In the genomic region with DNA sequence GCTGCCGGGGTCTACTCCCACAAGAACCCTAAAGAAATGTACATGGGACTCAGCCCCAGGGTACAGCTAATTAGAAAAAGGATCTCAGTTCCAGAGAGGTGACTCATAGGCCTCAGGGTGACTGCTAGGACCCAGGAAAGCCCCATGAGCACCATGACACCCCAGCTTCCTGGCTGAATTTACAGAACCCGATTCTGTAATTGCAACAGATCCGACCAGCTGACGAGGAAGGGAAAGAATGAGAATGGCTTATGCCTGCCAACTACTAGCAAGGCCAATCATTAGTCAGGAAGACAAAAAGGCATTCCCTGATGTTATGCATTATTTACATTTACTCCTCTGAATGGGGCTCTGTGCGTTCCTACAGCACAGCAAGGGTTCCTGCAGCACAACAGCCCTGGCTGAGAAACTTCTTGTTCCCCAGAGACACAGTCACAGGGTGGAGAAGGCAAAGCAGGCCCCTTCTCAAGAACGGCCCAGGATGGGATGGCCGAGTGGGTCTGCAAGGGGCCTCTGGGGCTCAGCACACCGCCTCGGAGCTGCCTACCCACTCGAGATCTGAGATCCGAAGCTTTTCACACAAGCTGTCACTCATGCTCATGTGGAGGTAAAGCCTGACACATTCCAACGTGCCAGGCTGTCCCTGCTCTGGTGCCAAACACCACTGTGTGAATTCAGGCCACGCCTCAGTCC, we compare ENCODE assay signal across 8 cellular contexts.
DNase-seq lines count a peak whose midpoint lies in the region; ATAC-seq and TF ChIP-seq lines count a peak whose summit lies in the region.

No MANE protein-coding gene starts in this region.

- DNase-seq in AG08395 (ENCODE audit: low spot score) = peak; percentile 98
- peak; percentile 30 for DNase-seq in NCI-H1694 (lab: John Stamatoyannopoulos, UW)
- DNase-seq in activated T-cell treated with anti-CD3 and anti-CD28 coated beads for 24 hours (ENCODE audit: low read depth) = peak; percentile 62
- peak; percentile 90 for DNase-seq in fibroblast of pulmonary artery (ENCODE audit: low read depth)
- no peak for DNase-seq in tibial artery
- DNase-seq in middle frontal gyrus (ENCODE audit: extremely low spot score, low spot score) = no peak

- H3K27ac ChIP-seq in skin epidermis (peak overlapping the region; percentile 44 to 97 (median 80)), tibial artery (no peak overlapping the region)

- H3K36me3 ChIP-seq in tibial artery = no peaks in the 10 kb centered on the region

- no peaks in the 10 kb centered on the region for H3K9me3 ChIP-seq in tibial artery

- no peaks in the 10 kb centered on the region for H3K27me3 ChIP-seq in tibial artery

- H3K4me3 ChIP-seq in fibroblast of pulmonary artery (replicated peaks; ENCODE audit: low read depth, low read length) = no peak overlapping the region
- no peak overlapping the region for H3K4me3 ChIP-seq in skin epidermis
- H3K4me3 ChIP-seq in tibial artery = no peak overlapping the region

- peaks cover 0 to 10% (median 6%) of the 10 kb centered on the region in 4 donors for H3K4me1 ChIP-seq in tibial artery

- no peak for TF ChIP-seq CTCF in fibroblast of pulmonary artery (IDR thresholded peaks at IDR 0.05; ENCODE audit: low read length, missing control alignments)
- no peak for TF ChIP-seq CTCF in tibial artery (IDR thresholded peaks at IDR 0.05)

- ATAC-seq in GM19463 (IDR thresholded peaks at IDR 0.05; ENCODE audit: unreplicated experiment) = peak; percentile 78

- intact Hi-C loops in tibial artery (cut with DNase I; ENCODE audit: low total_unique reads) = no loop called here

Comparison
In these comparisons a context has a peak if more than half of its experiments do, and no peak if none do; other contexts are left out.
1. DNase-seq: peak in AG08395 (single experiment), NCI-H1694 (single experiment), activated T-cell treated with anti-CD3 and anti-CD28 coated beads for 24 hours (single experiment) and fibroblast of pulmonary artery (single experiment); none in tibial artery (0 of 2) and middle frontal gyrus (single experiment).
2. H3K27ac ChIP-seq: peak in skin epidermis (21 of 21); none in tibial artery (0 of 2).